8 cellular contexts compared by ENCODE assay signal in genomic region chr20:64084209-64085152, GRCh38. TPM values are rescaled to one million over a fixed set of nuclear protein-coding genes. Genes with fewer than 3 reads are reported as not detected.
DNase-seq lines count a peak whose midpoint lies in the region; ATAC-seq and TF ChIP-seq lines count a peak whose summit lies in the region.

Gene LKAAEAR1 (minus strand): TSS chr20:64084398. CDS start chr20:64084219, 179 bp downstream.

- H3K9me2 ChIP-seq in OCI-LY1 (ENCODE audit: low read depth, low read length), result no peaks in the 10 kb centered on the region

- no peak within 1 kb of the TSS for H2AFZ ChIP-seq in OCI-LY1 (ENCODE audit: low read length)

- H3K9me3 ChIP-seq in OCI-LY1 (ENCODE audit: low read length) (0 out of 2 replicates have a peak, but pooled peaks cover 3% of the 10 kb centered on the region), esophagus squamous epithelium (no peaks in the 10 kb centered on the region)

- H3F3A ChIP-seq in OCI-LY1 (ENCODE audit: insufficient read depth, low read length), result no peaks in the 10 kb centered on the region

- H3K27me3 ChIP-seq in OCI-LY1 (ENCODE audit: insufficient read depth, low read length) (peaks cover 6% of the 10 kb centered on the region; the same call in 1 of the 2 replicates), esophagus squamous epithelium (peaks cover 0 to 74% (median 9%) of the 10 kb centered on the region in 4 donors), rectal smooth muscle tissue (ENCODE audit: control insufficient read depth, insufficient read depth, low read length) (peaks cover 16% of the 10 kb centered on the region)

- intact Hi-C loops in esophagus squamous epithelium (cut with DNase I), result no loop called here

- H3K4me3 ChIP-seq in GM08714 (ENCODE audit: low read length) (peak within 1 kb of the TSS; percentile 7; the same call in 1 of the 2 replicates), OCI-LY1 (ENCODE audit: low read depth, low read length, poor library complexity, severe bottlenecking) (peak within 1 kb of the TSS; percentile 51), esophagus squamous epithelium (peak within 1 kb of the TSS; percentile 31 to 83 (median 50)), rectal smooth muscle tissue (ENCODE audit: low read length) (peak within 1 kb of the TSS; percentile 60)

- DNase-seq in esophagus squamous epithelium (lab: John Stamatoyannopoulos, UW) (no peak), NCI-H1436 (lab: John Stamatoyannopoulos, UW) (no peak), OCI-M1 (lab: John Stamatoyannopoulos, UW) (no peak), HUDEP-2 (lab: John Stamatoyannopoulos, UW; ENCODE audit: unreplicated experiment in 76 of 76) (no peak)

- H3K79me2 ChIP-seq in OCI-LY1 (ENCODE audit: insufficient read depth, low read length), result no peaks in the 10 kb centered on the region

- no peak for ATAC-seq in HG02759 (IDR thresholded peaks at IDR 0.05; ENCODE audit: unreplicated experiment)

- H3K4me1 ChIP-seq in OCI-LY1 (ENCODE audit: insufficient read depth, low read length, severe bottlenecking), result peaks cover 10% of the 10 kb centered on the region
- peaks cover 15 to 50% (median 16%) of the 10 kb centered on the region in 3 donors for H3K4me1 ChIP-seq in esophagus squamous epithelium
- H3K4me1 ChIP-seq in rectal smooth muscle tissue (ENCODE audit: control insufficient read depth, insufficient read depth, low read length), result no peaks in the 10 kb centered on the region

- H3K27ac ChIP-seq in OCI-LY1 (ENCODE audit: low read depth, low read length, poor library complexity, severe bottlenecking) (no peak within 1 kb of the TSS), esophagus squamous epithelium (no peak within 1 kb of the TSS), rectal smooth muscle tissue (ENCODE audit: low read depth, low read length) (no peak within 1 kb of the TSS)

- H3K36me3 ChIP-seq in OCI-LY1 (ENCODE audit: insufficient read depth, low read length) (no peaks in the 10 kb centered on the region; the same call in 1 of the 2 replicates), esophagus squamous epithelium (no peaks in the 10 kb centered on the region), rectal smooth muscle tissue (ENCODE audit: control insufficient read depth, insufficient read depth, low read length) (no peaks in the 10 kb centered on the region)

- no peak for TF ChIP-seq POLR2A in esophagus squamous epithelium (IDR thresholded peaks at IDR 0.05)

- TF ChIP-seq CTCF in OCI-LY1 (IDR thresholded peaks at IDR 0.05; ENCODE audit: low read length), result no peak
- TF ChIP-seq CTCF in esophagus squamous epithelium (IDR thresholded peaks at IDR 0.05), result no peak

- H3K9ac ChIP-seq in OCI-LY1 (ENCODE audit: low read length), result peak within 1 kb of the TSS; percentile 21; the same call in 1 of the 2 replicates
- H3K9ac ChIP-seq in rectal smooth muscle tissue (ENCODE audit: low read length), result no peak within 1 kb of the TSS

- WGBS in esophagus squamous epithelium, 2 donors, result 4% methylated on average over 25 of the region's 52 CpGs; no CpG with 5 or more reads in 1 of the 2 donors

- H4K20me1 ChIP-seq in OCI-LY1 (ENCODE audit: insufficient read depth, low read length), result no peaks in the 10 kb centered on the region

- peak within 1 kb of the TSS; percentile 58 for H3K4me2 ChIP-seq in OCI-LY1 (ENCODE audit: low read length)

RNA-seq across cellular contexts. Expression of gene LKAAEAR1, which starts in this region (rescaled TPM):
- total RNA-seq in esophagus squamous epithelium, result not detected

Comparison
In these comparisons a context has a peak if more than half of its experiments do, and no peak if none do; other contexts are left out.
1. H3K4me3 ChIP-seq: peak in every context shown above with its lines; median percentile 60 in rectal smooth muscle tissue; 51 in OCI-LY1; 50 in esophagus squamous epithelium; 7 in GM08714.